ENCODE assay signal across 1 cellular context in genomic region chr10:65377687-65378086, GRCh38.
TF ChIP-seq lines count a peak whose summit lies in the region.

No MANE protein-coding gene starts in this region.

TF ChIP-seq in GM23338, 12 proteins besides CTCF, POLR2A, EP300 and RAD21 (continued from another document):
- TF ChIP-seq ZNF462 (CRISPR knock-in tag; IDR thresholded peaks at IDR 0.05) = peak; percentile 59; the same call in 1 of the 2 replicates
